In the genomic region with DNA sequence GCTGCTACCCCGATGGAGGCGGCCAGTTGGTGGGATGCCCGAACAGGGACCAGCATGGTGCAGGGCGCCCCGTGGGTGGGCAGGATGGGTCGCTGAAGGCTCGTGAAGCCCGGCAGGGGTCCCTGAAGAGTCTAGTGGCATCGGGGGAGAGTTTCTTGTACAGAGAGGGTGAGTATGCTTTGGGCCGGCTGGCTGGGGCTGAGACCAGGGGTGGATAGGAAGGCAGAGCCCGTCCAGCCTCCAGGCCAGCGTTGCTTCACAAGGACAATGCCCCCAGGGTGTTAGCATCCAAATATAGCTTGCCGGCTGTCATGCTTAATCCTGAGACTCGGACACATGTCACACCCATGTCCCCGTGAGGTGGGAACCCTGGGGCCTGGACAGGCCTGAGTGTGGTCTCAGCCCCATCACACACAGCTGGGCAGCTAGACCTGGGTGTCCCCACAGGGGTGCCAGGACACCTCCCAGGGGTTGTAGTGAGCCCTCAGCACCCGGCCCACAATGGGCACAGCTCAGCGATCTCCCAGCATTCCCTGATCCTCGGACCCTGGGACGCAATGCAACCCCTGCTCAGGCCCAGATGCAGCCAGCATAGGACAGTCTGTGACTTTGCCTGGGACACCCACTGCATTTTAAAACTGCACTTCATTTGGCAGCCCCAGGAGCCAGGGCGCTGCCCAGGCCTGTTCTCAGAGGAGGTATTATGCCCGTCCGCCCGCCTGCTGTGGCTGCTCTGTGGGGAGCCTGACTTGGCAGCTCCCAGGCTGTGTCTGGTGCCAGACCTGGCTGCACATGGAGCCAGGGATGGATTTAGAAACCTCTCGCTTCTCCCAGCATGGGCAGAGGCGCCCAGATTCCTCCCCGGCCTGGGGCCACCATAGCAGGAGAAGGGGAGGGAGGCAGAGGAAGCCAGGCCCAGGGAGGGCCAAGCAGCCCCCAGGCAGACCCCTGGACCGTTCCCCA, we compare ENCODE assay signal across 9 cellular contexts. TPM values are rescaled to one million over a fixed set of nuclear protein-coding genes. Genes with fewer than 3 reads are reported as not detected.
DNase-seq lines count a peak whose midpoint lies in the region; ATAC-seq and TF ChIP-seq lines count a peak whose summit lies in the region.
"Had no signal": no experiment of that assay in that cellular context is flagged by ENCODE, and none has a peak within 500 bp of the region (broad histone marks: within the 10 kb centered on the region; RNA-seq: fewer than 3 reads in every experiment).

No MANE protein-coding gene starts in this region.

- peak overlapping the region; percentile 60 for H2AK5ac ChIP-seq in mesenchymal stem cell (ENCODE audit: low read length, severe bottlenecking)

- H3K36me3 ChIP-seq in mesenchymal stem cell (ENCODE audit: control insufficient read depth in 1 of 2, insufficient read depth in 2 of 2, low read depth in 1 of 2, low read length in 2 of 2) (peaks cover 0 to 3% of the 10 kb centered on the region in 2 experiments), vagina (no peaks in the 10 kb centered on the region)
- H3K36me3 ChIP-seq: BE2C had no signal

- H4K8ac ChIP-seq in mesenchymal stem cell (ENCODE audit: low read length) = no peak overlapping the region

- H3K36me3 Mint-ChIP-seq in activated naive CD8-positive, alpha-beta T cell treated with anti-CD3 and anti-CD28 coated beads, Interleukin-2, amount 10 ng/mL, durations not matched to agents 7 days and 5 days = peaks cover 3% of the 10 kb centered on the region
- H3K36me3 Mint-ChIP-seq in activated naive CD8-positive, alpha-beta T cell treated with anti-CD3 and anti-CD28 coated beads, Interleukin-2, amount 50 U/mL, for 24 hours (ENCODE audit: low read depth) = no peaks in the 10 kb centered on the region

- H3K27me3 ChIP-seq in mesenchymal stem cell (ENCODE audit: control insufficient read depth in 1 of 2, insufficient read depth in 1 of 2, low read length in 2 of 2) = peaks cover 0 to 3% of the 10 kb centered on the region in 2 experiments
- no peaks in the 10 kb centered on the region for H3K27me3 ChIP-seq in vagina
- H3K27me3 ChIP-seq: BE2C had no signal

- H3K23ac ChIP-seq in mesenchymal stem cell (ENCODE audit: low read length in 2 of 2) = no peak overlapping the region

- peak overlapping the region; percentile 54 for H4K91ac ChIP-seq in mesenchymal stem cell (ENCODE audit: low read length)

- H3K4me1 ChIP-seq in mesenchymal stem cell (ENCODE audit: control insufficient read depth, insufficient read depth, low read depth, low read length) (peaks cover 33% of the 10 kb centered on the region), vagina (peaks cover 41% of the 10 kb centered on the region)

- H3K27ac ChIP-seq in mesenchymal stem cell (ENCODE audit: low read length, poor library complexity, severe bottlenecking) (peak overlapping the region; percentile 62), vagina (peak overlapping the region; percentile 65)

- no peak overlapping the region for H3K9ac ChIP-seq in mesenchymal stem cell (ENCODE audit: low read length)

- H3K4me2 ChIP-seq in mesenchymal stem cell (ENCODE audit: low read length, poor library complexity, severe bottlenecking) = no peak overlapping the region

- H3K14ac ChIP-seq in mesenchymal stem cell (ENCODE audit: low read length in 2 of 2) = no peak overlapping the region

- no peak overlapping the region for H2BK120ac ChIP-seq in mesenchymal stem cell (ENCODE audit: low read depth, low read length)

- TF ChIP-seq POLR2A in vagina (IDR thresholded peaks at IDR 0.05) = no peak

- peaks cover 36% of the 10 kb centered on the region for H3K4me1 Mint-ChIP-seq in activated naive CD8-positive, alpha-beta T cell treated with anti-CD3 and anti-CD28 coated beads, Interleukin-2, amount 10 ng/mL, durations not matched to agents 7 days and 5 days
- peaks cover 28% of the 10 kb centered on the region for H3K4me1 Mint-ChIP-seq in activated naive CD8-positive, alpha-beta T cell treated with anti-CD3 and anti-CD28 coated beads, Interleukin-2, amount 50 U/mL, for 24 hours

- H2BK15ac ChIP-seq in mesenchymal stem cell (ENCODE audit: low read depth, poor library complexity, severe bottlenecking) = no peak overlapping the region

- intact Hi-C loops in vagina (cut with DNase I) = no loop called here

- 94% methylated on average over 26 of the region's 27 CpGs for WGBS in mesenchymal stem cell

- H3K4me3 ChIP-seq in mesenchymal stem cell (ENCODE audit: insufficient read depth in 1 of 2, low read depth in 1 of 2, low read length in 2 of 2) (no peak overlapping the region), vagina (no peak overlapping the region)

- H2BK5ac ChIP-seq in mesenchymal stem cell (ENCODE audit: low read depth, low read length, poor library complexity, severe bottlenecking) = no peak overlapping the region

- POLR2A ChIA-PET in activated naive CD8-positive, alpha-beta T cell treated with anti-CD3 and anti-CD28 coated beads, Interleukin-2, amount 10 ng/mL, durations not matched to agents 7 days and 5 days (lab: Charles Lee) = no interaction called here

- no peaks in the 10 kb centered on the region for H3K79me1 ChIP-seq in mesenchymal stem cell (replicated peaks; ENCODE audit: low read length, poor library complexity, severe bottlenecking)

- no peaks in the 10 kb centered on the region for H3K9me3 Mint-ChIP-seq in activated naive CD8-positive, alpha-beta T cell treated with anti-CD3 and anti-CD28 coated beads, Interleukin-2, amount 10 ng/mL, durations not matched to agents 7 days and 5 days
- H3K9me3 Mint-ChIP-seq in activated naive CD8-positive, alpha-beta T cell treated with anti-CD3 and anti-CD28 coated beads, Interleukin-2, amount 50 U/mL, for 24 hours = no peaks in the 10 kb centered on the region

- peak; percentile 32 for DNase-seq in activated naive CD8-positive, alpha-beta T cell treated with anti-CD3 and anti-CD28 coated beads, Interleukin-2, amount 10 ng/mL, durations not matched to agents 7 days and 5 days
- no peak for DNase-seq in activated naive CD8-positive, alpha-beta T cell treated with anti-CD3 and anti-CD28 coated beads, Interleukin-2, amount 50 U/mL, for 24 hours
- peak; percentile 55 for DNase-seq in cerebellum (ENCODE audit: low spot score)
- no peak for DNase-seq in mesenchymal stem cell
- no peak for DNase-seq in vagina (ENCODE audit: extremely low spot score in 2 of 2)
- DNase-seq in activated CD8-positive, alpha-beta memory T cell treated with anti-CD3 and anti-CD28 coated beads, Interleukin-2, amount 50 U/mL, for 48 hours = no peak
- DNase-seq: BE2C had no signal

- peak overlapping the region; percentile 38 for H3K27ac Mint-ChIP-seq in activated naive CD8-positive, alpha-beta T cell treated with anti-CD3 and anti-CD28 coated beads, Interleukin-2, amount 10 ng/mL, durations not matched to agents 7 days and 5 days
- H3K27ac Mint-ChIP-seq in activated naive CD8-positive, alpha-beta T cell treated with anti-CD3 and anti-CD28 coated beads, Interleukin-2, amount 50 U/mL, for 24 hours = no peak overlapping the region

- H2AFZ ChIP-seq in mesenchymal stem cell (ENCODE audit: low read depth, low read length) = no peak overlapping the region

- no peak for ATAC-seq in activated naive CD8-positive, alpha-beta T cell treated with anti-CD3 and anti-CD28 coated beads, Interleukin-2, amount 10 ng/mL, durations not matched to agents 7 days and 5 days (ENCODE audit: low read depth)
- no peak for ATAC-seq in activated naive CD8-positive, alpha-beta T cell treated with anti-CD3 and anti-CD28 coated beads, Interleukin-2, amount 50 U/mL, for 24 hours
- ATAC-seq in GM18498 (IDR thresholded peaks at IDR 0.05; ENCODE audit: unreplicated experiment) (no peak), HG03039 (IDR thresholded peaks at IDR 0.05; ENCODE audit: unreplicated experiment) (no peak)

- H3K9me3 ChIP-seq in mesenchymal stem cell (ENCODE audit: control insufficient read depth, low read length) (no peaks in the 10 kb centered on the region), vagina (no peaks in the 10 kb centered on the region)
- H3K9me3 ChIP-seq: BE2C had no signal

- H3K4me3 Mint-ChIP-seq in activated naive CD8-positive, alpha-beta T cell treated with anti-CD3 and anti-CD28 coated beads, Interleukin-2, amount 10 ng/mL, durations not matched to agents 7 days and 5 days = no peak overlapping the region
- no peak overlapping the region for H3K4me3 Mint-ChIP-seq in activated naive CD8-positive, alpha-beta T cell treated with anti-CD3 and anti-CD28 coated beads, Interleukin-2, amount 50 U/mL, for 24 hours

- TF ChIP-seq CTCF in vagina (IDR thresholded peaks at IDR 0.05) = no peak

- H3K27me3 Mint-ChIP-seq in activated naive CD8-positive, alpha-beta T cell treated with anti-CD3 and anti-CD28 coated beads, Interleukin-2, amount 10 ng/mL, durations not matched to agents 7 days and 5 days = no peaks in the 10 kb centered on the region
- H3K27me3 Mint-ChIP-seq in activated naive CD8-positive, alpha-beta T cell treated with anti-CD3 and anti-CD28 coated beads, Interleukin-2, amount 50 U/mL, for 24 hours = no peaks in the 10 kb centered on the region

- no peak overlapping the region for H3K4ac ChIP-seq in mesenchymal stem cell (ENCODE audit: low read depth in 1 of 2, low read length in 2 of 2)

- peak overlapping the region in 1 of 2 experiments; percentile 18 for H3K18ac ChIP-seq in mesenchymal stem cell (ENCODE audit: low read depth in 1 of 2, low read length in 2 of 2)

- peak overlapping the region in 1 of 2 experiments; percentile 32 for H2BK12ac ChIP-seq in mesenchymal stem cell (ENCODE audit: low read length in 2 of 2)

RNA-seq across cellular contexts. Expression of a gene that starts 36.4 kb away (rescaled TPM):
- total RNA-seq in activated naive CD8-positive, alpha-beta T cell treated with anti-CD3 and anti-CD28 coated beads, Interleukin-2, amount 10 ng/mL, durations not matched to agents 7 days and 5 days = 1 to 10 TPM in 1 of 2 experiments, under 1 TPM in 1; 0.68 to 1.1 TPM
- 4.6 TPM for total RNA-seq in cerebellum
- polyA plus RNA-seq in mesenchymal stem cell (2013, experiment 1 of 2) = 3.1 TPM
- polyA plus RNA-seq in mesenchymal stem cell (2013, experiment 2 of 2) = 4.3 TPM
- 120 TPM for total RNA-seq in vagina

Comparison
In these comparisons a context has a peak if more than half of its experiments do, and no peak if none do; other contexts are left out.
1. DNase-seq: peak in activated naive CD8-positive, alpha-beta T cell treated with anti-CD3 and anti-CD28 coated beads, Interleukin-2, amount 10 ng/mL, durations not matched to agents 7 days and 5 days (single experiment) and cerebellum (single experiment); none in activated naive CD8-positive, alpha-beta T cell treated with anti-CD3 and anti-CD28 coated beads, Interleukin-2, amount 50 U/mL, for 24 hours (single experiment), mesenchymal stem cell (single experiment), vagina (0 of 2) and activated CD8-positive, alpha-beta memory T cell treated with anti-CD3 and anti-CD28 coated beads, Interleukin-2, amount 50 U/mL, for 48 hours (single experiment).
2. RNA of a gene that starts 36.4 kb away (total RNA-seq): 120 TPM in vagina (single experiment); 4.6 TPM in cerebellum (single experiment) and 0.68 to 1.1 TPM in activated naive CD8-positive, alpha-beta T cell treated with anti-CD3 and anti-CD28 coated beads, Interleukin-2, amount 10 ng/mL, durations not matched to agents 7 days and 5 days; every median in the first group is over 10 times any median in the second.